In the genomic region with DNA sequence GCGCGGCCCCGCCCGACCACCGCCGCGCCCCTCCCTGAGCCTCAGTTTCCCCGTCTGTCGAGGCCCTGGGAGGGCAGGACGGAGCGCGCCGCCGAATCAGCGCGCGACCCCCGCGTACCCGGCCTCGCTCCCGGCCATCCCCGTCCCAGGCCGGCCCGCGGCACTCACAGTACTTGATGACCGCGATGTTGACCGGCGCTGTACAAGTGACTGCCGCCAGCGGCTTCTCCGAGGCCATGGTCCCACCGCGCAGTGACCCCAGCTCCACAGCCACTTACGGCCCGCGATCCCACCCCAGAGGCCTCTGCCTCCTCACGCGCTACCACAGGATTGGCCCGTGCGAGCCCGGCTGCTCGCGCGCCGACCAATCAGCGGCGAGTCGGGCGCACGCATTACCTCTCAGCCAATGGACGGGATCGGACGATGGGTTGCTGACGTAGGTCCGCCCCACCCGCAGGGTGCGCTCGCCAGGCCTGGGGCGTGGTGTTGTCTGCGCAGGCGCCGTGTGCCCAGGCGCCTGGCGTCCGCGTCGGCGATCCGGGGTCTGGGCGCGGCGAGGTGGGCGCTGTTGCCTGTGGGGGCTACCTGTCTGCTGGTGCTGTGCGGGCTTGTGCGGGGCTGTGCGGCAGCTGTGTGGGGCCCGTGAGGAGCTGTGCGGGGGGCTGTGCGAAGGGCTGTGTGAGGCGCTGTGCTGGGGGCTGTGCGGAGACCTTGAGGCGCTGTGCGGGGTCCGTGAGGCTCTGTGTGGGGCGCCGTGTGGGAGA, we compare ENCODE assay signal across 8 cellular contexts. TPM values are rescaled to one million over a fixed set of nuclear protein-coding genes. Genes with fewer than 3 reads are reported as not detected.
DNase-seq lines count a peak whose midpoint lies in the region; TF ChIP-seq lines count a peak whose summit lies in the region.

A gene with protein sequence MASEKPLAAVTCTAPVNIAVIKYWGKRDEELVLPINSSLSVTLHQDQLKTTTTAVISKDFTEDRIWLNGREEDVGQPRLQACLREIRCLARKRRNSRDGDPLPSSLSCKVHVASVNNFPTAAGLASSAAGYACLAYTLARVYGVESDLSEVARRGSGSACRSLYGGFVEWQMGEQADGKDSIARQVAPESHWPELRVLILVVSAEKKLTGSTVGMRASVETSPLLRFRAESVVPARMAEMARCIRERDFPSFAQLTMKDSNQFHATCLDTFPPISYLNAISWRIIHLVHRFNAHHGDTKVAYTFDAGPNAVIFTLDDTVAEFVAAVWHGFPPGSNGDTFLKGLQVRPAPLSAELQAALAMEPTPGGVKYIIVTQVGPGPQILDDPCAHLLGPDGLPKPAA (minus strand): TSS at position 249 of the 764 bp plus-strand sequence. CDS start 11 bp downstream, at position 238.

- no peaks in the 10 kb centered on the region for H3K9me2 ChIP-seq in neural cell (ENCODE audit: insufficient read depth, low read length)

- peak within 1 kb of the TSS; percentile 93 for H2AFZ ChIP-seq in neural cell (ENCODE audit: low read depth, low read length)

- H3K4me1 ChIP-seq in ES-I3 (ENCODE audit: insufficient read depth, low read length) (no peaks in the 10 kb centered on the region), stomach (peaks cover 12 to 44% (median 24%) of the 10 kb centered on the region in 4 donors)

- peak within 1 kb of the TSS; percentile 52 for H3K9ac ChIP-seq in ES-I3 (ENCODE audit: low read depth, low read length)
- peak within 1 kb of the TSS; percentile 97 for H3K9ac ChIP-seq in neural cell (ENCODE audit: low read length)

- peak within 1 kb of the TSS; percentile 93 for H3K4me3 ChIP-seq in H7 (ENCODE audit: insufficient read depth, low read depth, low read length)
- H3K4me3 ChIP-seq in neural cell (ENCODE audit: low read length) = peak within 1 kb of the TSS; percentile 94
- H3K4me3 ChIP-seq in stomach = peak within 1 kb of the TSS; percentile 79 to 96 (median 94)

- no peaks in the 10 kb centered on the region for H3K9me3 ChIP-seq in ES-I3 (ENCODE audit: control insufficient read depth, insufficient read depth, low read length)
- H3K9me3 ChIP-seq in neural cell (ENCODE audit: low read length) = no peaks in the 10 kb centered on the region
- H3K9me3 ChIP-seq in stomach = no peaks in the 10 kb centered on the region

- peak; percentile 24 for TF ChIP-seq RAD21 in neural cell (conservative IDR thresholded peaks at IDR 0.05)

- no peaks in the 10 kb centered on the region for H4K20me1 ChIP-seq in neural cell (ENCODE audit: insufficient read depth)

- peak in 2 of 4 donors; percentile 32 to 69 for TF ChIP-seq POLR2A in stomach (IDR thresholded peaks at IDR 0.05)

- 0% methylated on average over 51 to 88 of the region's 88 CpGs for WGBS in stomach, 5 donors

- peak; percentile 47 for TF ChIP-seq CTCF in neural cell (IDR thresholded peaks at IDR 0.05; ENCODE audit: poor library complexity, severe bottlenecking)
- peak in 1 of 7 experiments; percentile 10 for TF ChIP-seq CTCF in stomach (IDR thresholded peaks at IDR 0.05)

- no peaks in the 10 kb centered on the region for H3K36me3 ChIP-seq in ES-I3 (ENCODE audit: insufficient read depth, low read length)
- no peaks in the 10 kb centered on the region for H3K36me3 ChIP-seq in H7 (replicated peaks; ENCODE audit: control insufficient read depth, insufficient read depth, low read length)
- no peaks in the 10 kb centered on the region for H3K36me3 ChIP-seq in neural cell (ENCODE audit: insufficient read depth, low read length)
- H3K36me3 ChIP-seq in stomach = peaks cover 3 to 9% (median 5%) of the 10 kb centered on the region in 4 donors

- intact Hi-C loops in stomach (cut with DNase I; ENCODE audit: low total_unique reads) = no loop called here

- H3K27me3 ChIP-seq in H7 (ENCODE audit: control insufficient read depth, insufficient read depth, low read length) (no peaks in the 10 kb centered on the region), neural cell (ENCODE audit: insufficient read depth, low read depth, low read length) (no peaks in the 10 kb centered on the region), stomach (no peaks in the 10 kb centered on the region)

- peak; percentile 100 for DNase-seq in H7
- peak; percentile 97 for DNase-seq in M059J (ENCODE audit: low read depth)
- peak; percentile 72 for DNase-seq in SIG-M5 (lab: John Stamatoyannopoulos, UW)
- peak; percentile 96 for DNase-seq in activated gamma-delta T cell (lab: John Stamatoyannopoulos, UW)
- DNase-seq in fibroblast of the conjunctiva (ENCODE audit: low read depth) = peak; percentile 96
- DNase-seq in stomach = peak; percentile 97

- peak; percentile 58 for TF ChIP-seq EP300 in neural cell (conservative IDR thresholded peaks at IDR 0.05; ENCODE audit: poor library complexity, severe bottlenecking)
- no peak for TF ChIP-seq EP300 in stomach (IDR thresholded peaks at IDR 0.05)

- peak within 1 kb of the TSS; percentile 59 for H3K4me2 ChIP-seq in neural cell (ENCODE audit: low read length)

- H3K79me2 ChIP-seq in neural cell (replicated peaks; ENCODE audit: insufficient read depth, low read length) = peaks cover 28% of the 10 kb centered on the region

- H3F3A ChIP-seq in neural cell (ENCODE audit: insufficient read depth, low read length, poor library complexity, severe bottlenecking) = no peaks in the 10 kb centered on the region

- peak within 1 kb of the TSS; percentile 94 for H3K27ac ChIP-seq in neural cell (ENCODE audit: low read length)
- peak within 1 kb of the TSS; percentile 90 to 96 (median 94) for H3K27ac ChIP-seq in stomach

TF ChIP-seq in neural cell, 6 proteins besides CTCF, POLR2A, EP300 and RAD21:
- peak; percentile 63 for TF ChIP-seq TAF1 (IDR thresholded peaks at IDR 0.05; ENCODE audit: low read depth)
- TF ChIP-seq MXI1 (conservative IDR thresholded peaks at IDR 0.05; ENCODE audit: poor library complexity, severe bottlenecking) = peak; percentile 82
- peak; percentile 39 for TF ChIP-seq SMC3 (conservative IDR thresholded peaks at IDR 0.05; ENCODE audit: poor library complexity)
- peak; percentile 93 for TF ChIP-seq POLR2AphosphoS5 (IDR thresholded peaks at IDR 0.05)
- TF ChIP-seq, protein P1, sequence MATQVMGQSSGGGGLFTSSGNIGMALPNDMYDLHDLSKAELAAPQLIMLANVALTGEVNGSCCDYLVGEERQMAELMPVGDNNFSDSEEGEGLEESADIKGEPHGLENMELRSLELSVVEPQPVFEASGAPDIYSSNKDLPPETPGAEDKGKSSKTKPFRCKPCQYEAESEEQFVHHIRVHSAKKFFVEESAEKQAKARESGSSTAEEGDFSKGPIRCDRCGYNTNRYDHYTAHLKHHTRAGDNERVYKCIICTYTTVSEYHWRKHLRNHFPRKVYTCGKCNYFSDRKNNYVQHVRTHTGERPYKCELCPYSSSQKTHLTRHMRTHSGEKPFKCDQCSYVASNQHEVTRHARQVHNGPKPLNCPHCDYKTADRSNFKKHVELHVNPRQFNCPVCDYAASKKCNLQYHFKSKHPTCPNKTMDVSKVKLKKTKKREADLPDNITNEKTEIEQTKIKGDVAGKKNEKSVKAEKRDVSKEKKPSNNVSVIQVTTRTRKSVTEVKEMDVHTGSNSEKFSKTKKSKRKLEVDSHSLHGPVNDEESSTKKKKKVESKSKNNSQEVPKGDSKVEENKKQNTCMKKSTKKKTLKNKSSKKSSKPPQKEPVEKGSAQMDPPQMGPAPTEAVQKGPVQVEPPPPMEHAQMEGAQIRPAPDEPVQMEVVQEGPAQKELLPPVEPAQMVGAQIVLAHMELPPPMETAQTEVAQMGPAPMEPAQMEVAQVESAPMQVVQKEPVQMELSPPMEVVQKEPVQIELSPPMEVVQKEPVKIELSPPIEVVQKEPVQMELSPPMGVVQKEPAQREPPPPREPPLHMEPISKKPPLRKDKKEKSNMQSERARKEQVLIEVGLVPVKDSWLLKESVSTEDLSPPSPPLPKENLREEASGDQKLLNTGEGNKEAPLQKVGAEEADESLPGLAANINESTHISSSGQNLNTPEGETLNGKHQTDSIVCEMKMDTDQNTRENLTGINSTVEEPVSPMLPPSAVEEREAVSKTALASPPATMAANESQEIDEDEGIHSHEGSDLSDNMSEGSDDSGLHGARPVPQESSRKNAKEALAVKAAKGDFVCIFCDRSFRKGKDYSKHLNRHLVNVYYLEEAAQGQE (IDR thresholded peaks at IDR 0.05; ENCODE audit: borderline replicate concordance) = peak; percentile 76
- no peak for TF ChIP-seq EZH2 (IDR thresholded peaks at IDR 0.05; ENCODE audit: borderline replicate concordance, insufficient read depth, low read length, poor library complexity, severe bottlenecking)

RNA-seq across cellular contexts. Expression of the gene that starts here (rescaled TPM):
- total RNA-seq in H7 (2014; rRNA removed; shearing (Covaris generic)) = 98.8 and 100 TPM in 2 replicates
- total RNA-seq in M059J (2014; rRNA removed; shearing (Covaris generic)) = 39.9 and 42.4 TPM in 2 replicates
- polyA plus RNA-seq in neural cell (232 and 303 TPM in 2 replicates), stomach (10 to 100 TPM; 56.8 to 73.7 (median 58.8) TPM)
- 119 and 135 TPM in 2 replicates for polyA minus RNA-seq in neural cell
- total RNA-seq in stomach = 100 to 1,000 TPM in 1 of 5 donors, 10 to 100 TPM in 3, 1 to 10 TPM in 1; 7.1 to 302 (median 32.6) TPM

Comparison
In these comparisons a context has a peak if more than half of its experiments do, and no peak if none do; other contexts are left out.
1. Peak in every context shown above with its lines: DNase-seq, H3K4me3 ChIP-seq and H3K27ac ChIP-seq.